In genomic region chr4:110165382-110166285, GRCh38 we compare ENCODE assay signal across 8 cellular contexts. TPM values are rescaled to one million over a fixed set of nuclear protein-coding genes. Genes with fewer than 3 reads are reported as not detected.
DNase-seq lines count a peak whose midpoint lies in the region; ATAC-seq, FAIRE-seq and TF ChIP-seq lines count a peak whose summit lies in the region.

No MANE protein-coding gene starts in this region.

- H4K91ac ChIP-seq in H1 (replicated peaks; ENCODE audit: insufficient read length, low read length) = peak overlapping the region; percentile 9

- H3K23ac ChIP-seq in H1 (ENCODE audit: insufficient read length) = no peak overlapping the region

- no peaks in the 10 kb centered on the region for H3K23me2 ChIP-seq in H1 (ENCODE audit: low read depth, low read length)

- H3K27ac ChIP-seq in ACC112 (ENCODE audit: low read depth, low read length) = peak overlapping the region; percentile 94
- no peak overlapping the region for H3K27ac ChIP-seq in H1 (ENCODE audit: low read depth, low read length)

- TF ChIP-seq CTCF in H1 (IDR thresholded peaks at IDR 0.05; ENCODE audit: control extremely low read depth in 1 of 3, insufficient read depth in 1 of 3, low read depth in 1 of 3, low read length in 3 of 3) = no peak

- peaks cover 6% of the 10 kb centered on the region for H3K79me2 ChIP-seq in ACC112 (ENCODE audit: control insufficient read depth, insufficient read depth, low read length, unreplicated experiment)
- H3K79me2 ChIP-seq in H1 (ENCODE audit: control insufficient read depth in 1 of 2, insufficient read depth in 2 of 2, low read length in 2 of 2) = peaks cover 0 to 52% of the 10 kb centered on the region in 2 experiments; a peak in 2 of 4 replicates

- no peak overlapping the region for H2BK15ac ChIP-seq in H1 (ENCODE audit: low read length)

- H4K8ac ChIP-seq in H1 (ENCODE audit: extremely low read depth, insufficient read depth, low read length) = no peak overlapping the region

- CTCF ChIA-PET in activated CD4-positive, alpha-beta T cell treated with anti-CD3 and anti-CD28 coated beads for 36 hours (lab: Charles Lee) = interaction anchor here (0.6 to 1.6 kb wide), 8 partner anchors 10 to 141 kb away, joined by 3 to 5 read pairs (median 4); no protein-coding TSS in a partner anchor
- CTCF ChIA-PET in H1 (lab: Charles Lee; ENCODE audit: partially characterized antibody) = interaction anchor here (0.6 to 1.5 kb wide), 6 partner anchors 13 to 116 kb away, joined by 3 to 4 read pairs (median 3); no protein-coding TSS in a partner anchor

- no peak overlapping the region for H4K5ac ChIP-seq in H1 (ENCODE audit: insufficient read length, low read depth, low read length)

- H3K9me3 Mint-ChIP-seq in activated CD4-positive, alpha-beta T cell treated with anti-CD3 and anti-CD28 coated beads for 36 hours (ENCODE audit: low read depth) = no peaks in the 10 kb centered on the region

- TF ChIP-seq POLR2A in H1 (IDR thresholded peaks at IDR 0.05; ENCODE audit: control extremely low read depth in 1 of 2, low read depth in 2 of 2, low read length in 2 of 2) = no peak

- H3K18ac ChIP-seq in H1 (ENCODE audit: extremely low read depth, low read length) = no peak overlapping the region

- no peak overlapping the region for H2BK5ac ChIP-seq in H1 (ENCODE audit: low read depth, low read length)

- peak; percentile 64 for DNase-seq in LoVo (ENCODE audit: low spot score)
- peak; percentile 77 for DNase-seq in activated CD4-positive, alpha-beta T cell treated with anti-CD3 and anti-CD28 coated beads for 36 hours
- DNase-seq in H1 (ENCODE audit: low read depth in 1 of 2, low spot score in 2 of 2) = no peak
- DNase-seq in stimulated activated CD4-positive, alpha-beta T cell treated with anti-CD3 and anti-CD28 coated beads, Interleukin-12 subunit alpha, Interleukin-12 subunit beta, amount 100 ng/mL, for 48 hours (ENCODE audit: low read depth in 2 of 3, low spot score in 1 of 3) = peak; percentile 25 to 50 (median 39)
- no peak for DNase-seq in NCI-H1092 treated with DMSO at 0.1 percent for 48 hours (lab: John Stamatoyannopoulos, UW)

- peak overlapping the region; percentile 98 for H3K27ac Mint-ChIP-seq in activated CD4-positive, alpha-beta T cell treated with anti-CD3 and anti-CD28 coated beads for 36 hours

- POLR2A ChIA-PET in activated CD4-positive, alpha-beta T cell treated with anti-CD3 and anti-CD28 coated beads for 36 hours (lab: Charles Lee) = interaction anchor here (0.6 to 1.8 kb wide), 4 partner anchors 31 to 78 kb away, joined by 3 to 7 read pairs (median 6); partner anchors contain the start of gene ELOVL6
- POLR2A ChIA-PET in H1 (lab: Charles Lee; ENCODE audit: partially characterized antibody) = interaction anchor here (1.3 kb wide), 1 partner anchor 12 kb away, joined by 3 read pairs; no protein-coding TSS in a partner anchor

- peaks cover 46% of the 10 kb centered on the region for H3K4me1 ChIP-seq in ACC112 (ENCODE audit: control insufficient read depth, insufficient read depth, low read length, unreplicated experiment)
- H3K4me1 ChIP-seq in H1 (replicated peaks in 1 of 4; ENCODE audit: control insufficient read depth in 3 of 4, insufficient read depth in 4 of 4, low read length in 3 of 4) = peaks cover 0 to 3% (median under 1%) of the 10 kb centered on the region in 4 experiments; a peak in 2 of 7 replicates

- H3K27me3 ChIP-seq in ACC112 (ENCODE audit: insufficient read depth, low read length) (no peaks in the 10 kb centered on the region), H1 (replicated peaks in 1 of 4; ENCODE audit: control insufficient read depth in 3 of 4, extremely low read depth in 1 of 4, insufficient read depth in 3 of 4, low read length in 3 of 4) (no peaks in the 10 kb centered on the region)

- H3K27me3 Mint-ChIP-seq in activated CD4-positive, alpha-beta T cell treated with anti-CD3 and anti-CD28 coated beads for 36 hours = no peaks in the 10 kb centered on the region

- no peak overlapping the region for H3K56ac ChIP-seq in H1 (replicated peaks; ENCODE audit: insufficient read length, low read depth, low read length)

- H3K14ac ChIP-seq in H1 (ENCODE audit: insufficient read length) = no peak overlapping the region

- peaks cover 20% of the 10 kb centered on the region for H3K36me3 Mint-ChIP-seq in activated CD4-positive, alpha-beta T cell treated with anti-CD3 and anti-CD28 coated beads for 36 hours (ENCODE audit: low read depth)

- H3K4ac ChIP-seq in H1 (replicated peaks; ENCODE audit: insufficient read length, low read depth, low read length) = no peak overlapping the region

- no peak overlapping the region for H2BK120ac ChIP-seq in H1 (replicated peaks; ENCODE audit: low read depth, low read length)

- intact Hi-C loops in activated CD4-positive, alpha-beta T cell treated with anti-CD3 and anti-CD28 coated beads for 36 hours (cut with DNase I, micrococcal nuclease) = loop anchor here (1.0 to 2.0 kb wide), 4 partner anchors 28 to 79 kb away; no protein-coding TSS in a partner anchor

- ATAC-seq in GM19351 (IDR thresholded peaks at IDR 0.05; ENCODE audit: unreplicated experiment) (peak; percentile 88), HG02884 (IDR thresholded peaks at IDR 0.05; ENCODE audit: unreplicated experiment) (no peak)
- peak; percentile 100 for ATAC-seq in activated CD4-positive, alpha-beta T cell treated with anti-CD3 and anti-CD28 coated beads for 36 hours

- no peak overlapping the region for H2BK12ac ChIP-seq in H1 (ENCODE audit: low read depth, low read length)

- TF ChIP-seq RAD21 in H1 (IDR thresholded peaks at IDR 0.05 in 1 of 2, conservative IDR thresholded peaks at IDR 0.05 in 1 of 2; ENCODE audit: low read depth in 2 of 2, low read length in 2 of 2) = no peak

- peaks cover 0 to 2% of the 10 kb centered on the region in 2 experiments for H4K20me1 ChIP-seq in H1 (replicated peaks in 1 of 2; ENCODE audit: control insufficient read depth in 1 of 2, insufficient read depth in 2 of 2, low read length in 2 of 2)

- H3K4me3 Mint-ChIP-seq in activated CD4-positive, alpha-beta T cell treated with anti-CD3 and anti-CD28 coated beads for 36 hours = peak overlapping the region; percentile 26

- H3K9me3 ChIP-seq in H1 (ENCODE audit: insufficient read depth in 2 of 2, low read depth in 1 of 2, low read length in 1 of 2) = no peaks in the 10 kb centered on the region

- H2BK20ac ChIP-seq in H1 (ENCODE audit: low read length) = no peak overlapping the region

- H3K4me3 ChIP-seq in ACC112 (ENCODE audit: low read depth, low read length) (peak overlapping the region; percentile 47; the same call in 1 of the 2 replicates), H1 (ENCODE audit: extremely low read depth in 1 of 4, insufficient read depth in 2 of 4, low read depth in 3 of 4, low read length in 4 of 4) (no peak overlapping the region)

- no peak overlapping the region for H2AFZ ChIP-seq in ACC112 (ENCODE audit: low read length, unreplicated experiment)
- H2AFZ ChIP-seq in H1 (ENCODE audit: low read length) = no peak overlapping the region

- H3K36me3 ChIP-seq in ACC112 (ENCODE audit: insufficient read depth, low read length) = peaks cover 11% of the 10 kb centered on the region
- peaks cover 0 to 8% (median 0%) of the 10 kb centered on the region in 4 experiments; a peak in 3 of 8 replicates for H3K36me3 ChIP-seq in H1 (ENCODE audit: control insufficient read depth in 2 of 4, insufficient read depth in 4 of 4, low read length in 3 of 4)

- H2AK5ac ChIP-seq in H1 (ENCODE audit: low read depth, low read length) = no peak overlapping the region

- no peak for FAIRE-seq in H1 (lab: Jason Lieb, UNC)

- 91% methylated on average over 5 of the region's 5 CpGs; no CpG with 5 or more reads in 1 of the 2 experiments for WGBS in H1 (ENCODE audit: extremely low coverage in 1 of 2, insufficient coverage in 1 of 2, insufficient read length in 1 of 2, insufficient replicate concordance in 2 of 2, low coverage in 1 of 2, low lambda C conversion rate in 2 of 2, missing lambda C conversion rate in 1 of 2), 2 experiments

- H3K79me1 ChIP-seq in H1 (ENCODE audit: low read depth, low read length) = peaks cover 3% of the 10 kb centered on the region; the same call in 1 of the 2 replicates

- no peak overlapping the region for H3K4me2 ChIP-seq in H1 (ENCODE audit: insufficient read depth in 1 of 2, low read depth in 2 of 2, low read length in 2 of 2)

- no peak for TF ChIP-seq EP300 in H1 (IDR thresholded peaks at IDR 0.05; ENCODE audit: borderline replicate concordance in 1 of 2, low read depth in 2 of 2, low read length in 2 of 2)

- H3K9ac ChIP-seq in H1 (replicated peaks in 1 of 4; ENCODE audit: extremely low read depth in 1 of 4, low read depth in 3 of 4, low read length in 3 of 4) = no peak overlapping the region; a peak in 1 of 7 replicates

- peaks cover 34% of the 10 kb centered on the region for H3K4me1 Mint-ChIP-seq in activated CD4-positive, alpha-beta T cell treated with anti-CD3 and anti-CD28 coated beads for 36 hours

TF ChIP-seq in H1, 55 proteins besides CTCF, POLR2A, EP300 and RAD21:
- TF ChIP-seq KDM5A (IDR thresholded peaks at IDR 0.05; ENCODE audit: low read length) (no peak), SP1 (IDR thresholded peaks at IDR 0.05; ENCODE audit: low read depth, low read length) (no peak), ZNF274 (IDR thresholded peaks at IDR 0.05; ENCODE audit: borderline replicate concordance, extremely low read depth, low read length) (no peak), NANOG (IDR thresholded peaks at IDR 0.05; ENCODE audit: insufficient read depth, low read depth, low read length, poor library complexity, severe bottlenecking) (no peak), POLR2AphosphoS5 (IDR thresholded peaks at IDR 0.05; ENCODE audit: low read depth, low read length) (no peak), JUN (IDR thresholded peaks at IDR 0.05; ENCODE audit: low read depth, low read length) (no peak), HDAC2 (IDR thresholded peaks at IDR 0.05; ENCODE audit: borderline replicate concordance in 1 of 2, low read depth in 2 of 2, low read length in 2 of 2) (no peak), CEBPB (IDR thresholded peaks at IDR 0.05; ENCODE audit: low read depth, low read length) (no peak)
TF ChIP-seq in H1: peak in this region for 0.

RNA-seq across cellular contexts. Expression of gene ELOVL6, which starts 32.8 kb away (rescaled TPM):
- total RNA-seq in activated CD4-positive, alpha-beta T cell treated with anti-CD3 and anti-CD28 coated beads for 36 hours = 10 to 100 TPM; 10.2 TPM
- 86.6 and 89.6 TPM in 2 replicates for total RNA-seq in H1 (2021; fragmentation: NEBNext Ultra II Directional; extraction: Animal tissue kit (Norgen Biotek cat#: 25700))
- polyA plus RNA-seq in H1 (2011; rRNA removed) = 18.6 and 27.8 TPM in 2 replicates
- 49.1 TPM for polyA plus RNA-seq in H1 (2011; cell fraction: cytosol; rRNA removed)
- polyA plus RNA-seq in H1 (2011; cell fraction: nucleus; rRNA removed) = 28.8 TPM
- 53.7 to 81.8 TPM (median 55.0 TPM) in 4 replicates for polyA plus RNA-seq in H1 (2012, experiment 1 of 2)
- 27.8 TPM for polyA plus RNA-seq in H1 (2012, experiment 2 of 2)
- 105 TPM for polyA plus RNA-seq in H1 (2013, experiment 1 of 2)
- polyA plus RNA-seq in H1 (2013, experiment 2 of 2) = 124 TPM
- polyA minus RNA-seq in H1 (2011; rRNA and poly(A)+ RNA removed) = 93.8 and 126 TPM in 2 replicates
- polyA minus RNA-seq in H1 (2011; cell fraction: cytosol; rRNA and poly(A)+ RNA removed) = 37.6 TPM
- polyA minus RNA-seq in H1 (2011; cell fraction: nucleus; rRNA and poly(A)+ RNA removed) = 80.1 TPM

Comparison
In these comparisons a context has a peak if more than half of its experiments do, and no peak if none do; other contexts are left out.
1. DNase-seq: peak in LoVo (single experiment), activated CD4-positive, alpha-beta T cell treated with anti-CD3 and anti-CD28 coated beads for 36 hours (single experiment) and stimulated activated CD4-positive, alpha-beta T cell treated with anti-CD3 and anti-CD28 coated beads, Interleukin-12 subunit alpha, Interleukin-12 subunit beta, amount 100 ng/mL, for 48 hours (3 of 3); none in H1 (0 of 2) and NCI-H1092 treated with DMSO at 0.1 percent for 48 hours (single experiment).